Comparison of ENCODE assay signal across 18 cellular contexts in genomic region chr10:71476249-71477011, GRCh38.
DNase-seq lines count a peak whose midpoint lies in the region; ATAC-seq, FAIRE-seq and TF ChIP-seq lines count a peak whose summit lies in the region.
"Had no signal": no experiment of that assay in that cellular context is flagged by ENCODE, and none has a peak within 500 bp of the region (broad histone marks: within the 10 kb centered on the region; RNA-seq: fewer than 3 reads in every experiment).

No MANE protein-coding gene starts in this region.

- H4K20me1 ChIP-seq in HepG2 (ENCODE audit: insufficient read depth, low read length), result no peaks in the 10 kb centered on the region

- TF ChIP-seq CTCF in HepG2 (CRISPR knock-in tag; IDR thresholded peaks at IDR 0.05) (no peak), right lobe of liver (IDR thresholded peaks at IDR 0.05) (no peak), pancreas (IDR thresholded peaks at IDR 0.05) (no peak)

- CTCF ChIA-PET in HepG2 (lab: Yijun Ruan, JAX; ENCODE audit: low intra/inter-chr PET ratio, low total read pairs), result no interaction called here

- H3K4me3 ChIP-seq in HepG2 (replicated peaks in 1 of 3; ENCODE audit: insufficient read depth in 1 of 3, low read depth in 2 of 3, low read length in 3 of 3) (no peak overlapping the region), right lobe of liver (no peak overlapping the region), pancreas (no peak overlapping the region)
- H3K4me3 ChIP-seq: dorsolateral prefrontal cortex, tibial nerve had no signal

- DNase-seq in HepG2 (ENCODE audit: low spot score), result no peak
- DNase-seq in right lobe of liver, result no peak
- DNase-seq in Right ventricle myocardium superior, result peak; percentile 74
- DNase-seq in pancreas, result peak in 4 of 6 donors; percentile 21 to 43 (median 32)
- DNase-seq in activated T-cell treated with anti-CD3 and anti-CD28 coated beads, Interleukin-2, amount 50 U/mL, for 48 hours, result no peak
- no peak for DNase-seq in cortex of kidney (lab: John Stamatoyannopoulos, UW)
- DNase-seq in NCI-H2227 (lab: John Stamatoyannopoulos, UW; ENCODE audit: unreplicated experiment), result no peak
- DNase-seq in HUDEP-2 (lab: John Stamatoyannopoulos, UW; ENCODE audit: unreplicated experiment in 76 of 76), result no peak
- DNase-seq: activated CD4-positive, alpha-beta T cell treated with anti-CD3 and anti-CD28 coated beads for 4 hours; activated naive CD4-positive, alpha-beta T cell treated with anti-CD3 and anti-CD28 coated beads, Interleukin-2, amount 50 U/mL, for 16 hours; dorsolateral prefrontal cortex; NCI-H1105; NK-92 treated with Interleukin-12 subunit alpha and Interleukin-12 subunit beta, amount 100 ng/mL, for 24 hours; SHP77; stimulated activated CD4-positive, alpha-beta T cell treated with anti-CD3 and anti-CD28 coated beads, Interleukin-2, amount 100 ng/mL, for 48 hours had no signal

- H3K4me1 ChIP-seq in HepG2 (ENCODE audit: insufficient read depth, low read length), result no peaks in the 10 kb centered on the region
- H3K4me1 ChIP-seq in right lobe of liver, result peaks cover 0 to 33% (median 16%) of the 10 kb centered on the region in 4 donors
- H3K4me1 ChIP-seq in pancreas, result peaks cover 0 to 10% (median 9%) of the 10 kb centered on the region in 3 donors

- TF ChIP-seq EP300 in HepG2 (IDR thresholded peaks at IDR 0.05; ENCODE audit: low read depth in 2 of 2, low read length in 2 of 2), result no peak
- no peak for TF ChIP-seq EP300 in HepG2 (CRISPR knock-in tag; IDR thresholded peaks at IDR 0.05; ENCODE audit: borderline replicate concordance)

- BruUV-seq in HepG2 (replicated peaks; lab: Mats Ljungman, UMichigan), result no TSS peak

- H3K36me3 ChIP-seq in HepG2 (replicated peaks in 1 of 2; ENCODE audit: control insufficient read depth in 1 of 2, insufficient read depth in 2 of 2, low read length in 2 of 2) (no peaks in the 10 kb centered on the region), right lobe of liver (no peaks in the 10 kb centered on the region), pancreas (no peaks in the 10 kb centered on the region)
- H3K36me3 ChIP-seq: tibial nerve had no signal

- intact Hi-C loops in HepG2 (cut with micrococcal nuclease; ENCODE audit: unreplicated experiment), result no loop called here
- intact Hi-C loops in right lobe of liver (cut with DNase I), result no loop called here
- intact Hi-C loops in Right ventricle myocardium superior (cut with DNase I), result no loop called here
- intact Hi-C loops in pancreas (cut with DNase I), result no loop called here

- H3K9ac ChIP-seq in HepG2 (ENCODE audit: insufficient read depth, low read depth, low read length), result no peak overlapping the region

- peaks cover 4 to 60% of the 10 kb centered on the region in 2 experiments; a peak in 4 of 5 replicates for H3K27me3 ChIP-seq in HepG2 (ENCODE audit: control insufficient read depth in 1 of 2, insufficient read depth in 2 of 2, low read length in 2 of 2)
- no peaks in the 10 kb centered on the region for H3K27me3 ChIP-seq in right lobe of liver
- H3K27me3 ChIP-seq in pancreas, result no peaks in the 10 kb centered on the region
- H3K27me3 ChIP-seq: tibial nerve had no signal

- TF ChIP-seq POLR2A in HepG2 (IDR thresholded peaks at IDR 0.05; ENCODE audit: insufficient read depth in 1 of 2, low read depth in 2 of 2, low read length in 2 of 2) (no peak), right lobe of liver (IDR thresholded peaks at IDR 0.05) (no peak)

- in situ Hi-C loops in HepG2 (cut with HindIII; ENCODE audit: extremely low pct_ligation_motif_present, low pct_unique_long_range_greater_than_20kb), result no loop called here

- no peaks in the 10 kb centered on the region for H3K79me2 ChIP-seq in HepG2 (ENCODE audit: insufficient read depth, low read length)

- no peak overlapping the region for H3K4me2 ChIP-seq in HepG2 (ENCODE audit: low read depth, low read length)

- FAIRE-seq in HepG2 (lab: Jason Lieb, UNC) (no peak), pancreas (lab: Jason Lieb, UNC) (no peak)

- no peak for ATAC-seq in HepG2
- no peak for ATAC-seq in right lobe of liver
- peak; percentile 83 for ATAC-seq in Right ventricle myocardium superior (ENCODE audit: poor library complexity)
- peak in 3 of 4 donors; percentile 31 to 38 (median 32) for ATAC-seq in pancreas
- ATAC-seq: HCT116; natural killer cell treated with Interleukin-12 subunit alpha and Interleukin-12 subunit beta and Interleukin-15 and Interleukin-18, amount 100 ng/mL, for 72 hours had no signal

- H3K9me3 ChIP-seq in HepG2 (ENCODE audit: low read length), result no peaks in the 10 kb centered on the region
- H3K9me3 ChIP-seq in right lobe of liver, result no peaks in the 10 kb centered on the region
- H3K9me3 ChIP-seq in pancreas, result no peaks in the 10 kb centered on the region
- H3K9me3 ChIP-seq: tibial nerve had no signal

- WGBS in HepG2 (ENCODE audit: low lambda C conversion rate), result 8% methylated on average over 7 of the region's 8 CpGs
- 71% methylated on average over 7 of the region's 8 CpGs for WGBS in right lobe of liver (ENCODE audit: insufficient coverage, low coverage, low lambda C conversion rate, missing lambda C conversion rate)
- 39 to 40% methylated on average over 8 of the region's 8 CpGs for WGBS in pancreas, 2 donors

- POLR2A ChIA-PET in HepG2 (lab: Yijun Ruan, JAX), result no interaction called here

- no peak overlapping the region for H2AFZ ChIP-seq in HepG2 (ENCODE audit: low read length)

- H3K27ac ChIP-seq in HepG2 (ENCODE audit: extremely low read length, insufficient read depth, low read length), result no peak overlapping the region
- H3K27ac ChIP-seq in right lobe of liver, result no peak overlapping the region
- H3K27ac ChIP-seq in pancreas, result peak overlapping the region in 1 of 4 donors; percentile 2

- TF ChIP-seq RAD21 in HepG2 (CRISPR knock-in tag; IDR thresholded peaks at IDR 0.05), result no peak

TF ChIP-seq in HepG2, 621 proteins besides CTCF, POLR2A, EP300 and RAD21:
- TF ChIP-seq ATF2 (CRISPR knock-in tag; IDR thresholded peaks at IDR 0.05) (no peak), HNRNPK (IDR thresholded peaks at IDR 0.05; ENCODE audit: low read depth, low read length, poor library complexity, severe bottlenecking) (no peak), RAD51 (IDR thresholded peaks at IDR 0.05; ENCODE audit: borderline replicate concordance) (no peak)
- TF ChIP-seq, protein P1, sequence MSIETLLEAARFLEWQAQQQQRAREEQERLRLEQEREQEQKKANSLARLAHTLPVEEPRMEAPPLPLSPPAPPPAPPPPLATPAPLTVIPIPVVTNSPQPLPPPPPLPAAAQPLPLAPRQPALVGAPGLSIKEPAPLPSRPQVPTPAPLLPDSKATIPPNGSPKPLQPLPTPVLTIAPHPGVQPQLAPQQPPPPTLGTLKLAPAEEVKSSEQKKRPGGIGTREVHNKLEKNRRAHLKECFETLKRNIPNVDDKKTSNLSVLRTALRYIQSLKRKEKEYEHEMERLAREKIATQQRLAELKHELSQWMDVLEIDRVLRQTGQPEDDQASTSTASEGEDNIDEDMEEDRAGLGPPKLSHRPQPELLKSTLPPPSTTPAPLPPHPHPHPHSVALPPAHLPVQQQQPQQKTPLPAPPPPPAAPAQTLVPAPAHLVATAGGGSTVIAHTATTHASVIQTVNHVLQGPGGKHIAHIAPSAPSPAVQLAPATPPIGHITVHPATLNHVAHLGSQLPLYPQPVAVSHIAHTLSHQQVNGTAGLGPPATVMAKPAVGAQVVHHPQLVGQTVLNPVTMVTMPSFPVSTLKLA (IDR thresholded peaks at IDR 0.05), result peak; percentile 72
TF ChIP-seq in HepG2: peak in this region for 1.

Comparison
In these comparisons a context has a peak if more than half of its experiments do, and no peak if none do; other contexts are left out.
1. ATAC-seq: peak in Right ventricle myocardium superior (single experiment) and pancreas (3 of 4); none in HepG2 (single experiment) and right lobe of liver (0 of 4).
2. DNase-seq: peak in Right ventricle myocardium superior (single experiment) and pancreas (4 of 6); none in HepG2 (single experiment), right lobe of liver (0 of 3), activated T-cell treated with anti-CD3 and anti-CD28 coated beads, Interleukin-2, amount 50 U/mL, for 48 hours (0 of 2), cortex of kidney (single experiment), NCI-H2227 (single experiment) and HUDEP-2 (0 of 76).